In the genomic region with DNA sequence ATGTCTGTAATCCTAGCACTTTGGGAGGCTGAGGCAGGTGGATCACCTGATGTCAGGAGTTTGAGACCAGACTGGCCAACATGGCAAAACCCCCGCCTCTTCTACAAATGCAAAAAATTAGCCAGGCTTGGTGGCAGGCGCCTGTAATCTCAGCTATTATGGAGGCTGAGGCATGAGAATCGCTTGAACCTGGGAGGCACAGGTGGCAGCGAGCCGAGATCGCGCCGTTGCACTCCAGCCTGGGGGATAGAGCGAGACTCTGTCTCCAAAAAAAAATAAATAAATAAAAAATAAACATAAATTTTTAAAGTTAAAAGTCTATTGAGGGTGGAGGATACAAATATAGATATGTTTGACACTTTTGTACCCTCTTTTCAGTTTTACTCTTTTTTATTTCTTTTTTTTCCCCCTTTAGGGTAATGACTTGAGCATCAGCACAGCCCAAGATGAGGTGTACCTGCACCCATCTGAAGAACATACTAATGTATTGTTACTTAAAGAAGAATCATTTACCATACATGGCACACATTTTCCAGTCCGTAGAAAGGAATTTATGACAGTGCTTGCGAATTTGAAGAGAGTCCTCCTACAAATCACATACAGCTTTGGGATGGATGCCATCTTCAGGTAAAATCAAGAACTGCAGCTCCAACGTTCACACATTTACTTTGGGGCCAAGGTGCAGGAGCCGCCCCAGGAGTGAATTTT, we compare ENCODE assay signal across 1 cellular context.
TF ChIP-seq lines count a peak whose summit lies in the region.

No MANE protein-coding gene starts in this region.

TF ChIP-seq in GM23338, 12 proteins besides CTCF, POLR2A, EP300 and RAD21 (continued from another document):
- TF ChIP-seq, protein P1, sequence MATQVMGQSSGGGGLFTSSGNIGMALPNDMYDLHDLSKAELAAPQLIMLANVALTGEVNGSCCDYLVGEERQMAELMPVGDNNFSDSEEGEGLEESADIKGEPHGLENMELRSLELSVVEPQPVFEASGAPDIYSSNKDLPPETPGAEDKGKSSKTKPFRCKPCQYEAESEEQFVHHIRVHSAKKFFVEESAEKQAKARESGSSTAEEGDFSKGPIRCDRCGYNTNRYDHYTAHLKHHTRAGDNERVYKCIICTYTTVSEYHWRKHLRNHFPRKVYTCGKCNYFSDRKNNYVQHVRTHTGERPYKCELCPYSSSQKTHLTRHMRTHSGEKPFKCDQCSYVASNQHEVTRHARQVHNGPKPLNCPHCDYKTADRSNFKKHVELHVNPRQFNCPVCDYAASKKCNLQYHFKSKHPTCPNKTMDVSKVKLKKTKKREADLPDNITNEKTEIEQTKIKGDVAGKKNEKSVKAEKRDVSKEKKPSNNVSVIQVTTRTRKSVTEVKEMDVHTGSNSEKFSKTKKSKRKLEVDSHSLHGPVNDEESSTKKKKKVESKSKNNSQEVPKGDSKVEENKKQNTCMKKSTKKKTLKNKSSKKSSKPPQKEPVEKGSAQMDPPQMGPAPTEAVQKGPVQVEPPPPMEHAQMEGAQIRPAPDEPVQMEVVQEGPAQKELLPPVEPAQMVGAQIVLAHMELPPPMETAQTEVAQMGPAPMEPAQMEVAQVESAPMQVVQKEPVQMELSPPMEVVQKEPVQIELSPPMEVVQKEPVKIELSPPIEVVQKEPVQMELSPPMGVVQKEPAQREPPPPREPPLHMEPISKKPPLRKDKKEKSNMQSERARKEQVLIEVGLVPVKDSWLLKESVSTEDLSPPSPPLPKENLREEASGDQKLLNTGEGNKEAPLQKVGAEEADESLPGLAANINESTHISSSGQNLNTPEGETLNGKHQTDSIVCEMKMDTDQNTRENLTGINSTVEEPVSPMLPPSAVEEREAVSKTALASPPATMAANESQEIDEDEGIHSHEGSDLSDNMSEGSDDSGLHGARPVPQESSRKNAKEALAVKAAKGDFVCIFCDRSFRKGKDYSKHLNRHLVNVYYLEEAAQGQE (IDR thresholded peaks at IDR 0.05; ENCODE audit: unreplicated experiment), result no peak
- TF ChIP-seq, protein P2, sequence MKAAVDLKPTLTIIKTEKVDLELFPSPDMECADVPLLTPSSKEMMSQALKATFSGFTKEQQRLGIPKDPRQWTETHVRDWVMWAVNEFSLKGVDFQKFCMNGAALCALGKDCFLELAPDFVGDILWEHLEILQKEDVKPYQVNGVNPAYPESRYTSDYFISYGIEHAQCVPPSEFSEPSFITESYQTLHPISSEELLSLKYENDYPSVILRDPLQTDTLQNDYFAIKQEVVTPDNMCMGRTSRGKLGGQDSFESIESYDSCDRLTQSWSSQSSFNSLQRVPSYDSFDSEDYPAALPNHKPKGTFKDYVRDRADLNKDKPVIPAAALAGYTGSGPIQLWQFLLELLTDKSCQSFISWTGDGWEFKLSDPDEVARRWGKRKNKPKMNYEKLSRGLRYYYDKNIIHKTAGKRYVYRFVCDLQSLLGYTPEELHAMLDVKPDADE (IDR thresholded peaks at IDR 0.05), result no peak
- TF ChIP-seq CREB1 (CRISPR knock-in tag; IDR thresholded peaks at IDR 0.05; ENCODE audit: low read depth), result no peak
- TF ChIP-seq EZH2 (IDR thresholded peaks at IDR 0.05; ENCODE audit: low read depth, unreplicated experiment), result no peak
- TF ChIP-seq JUNB (IDR thresholded peaks at IDR 0.05; ENCODE audit: unreplicated experiment), result no peak
- no peak for TF ChIP-seq ZNF114 (CRISPR knock-in tag; IDR thresholded peaks at IDR 0.05)
